In genomic region chr15:34365073-34365825, GRCh38 we compare ENCODE assay signal across 9 cellular contexts. TPM values are rescaled to one million over a fixed set of nuclear protein-coding genes. Genes with fewer than 3 reads are reported as not detected.
DNase-seq lines count a peak whose midpoint lies in the region; ATAC-seq and TF ChIP-seq lines count a peak whose summit lies in the region.
"Had no signal": no experiment of that assay in that cellular context is flagged by ENCODE, and none has a peak within 500 bp of the region (broad histone marks: within the 10 kb centered on the region; RNA-seq: fewer than 3 reads in every experiment).

No MANE protein-coding gene starts in this region.

- H3K27ac ChIP-seq in ovary, result no peak overlapping the region

- H3K9me3 Mint-ChIP-seq in glutamatergic neuron (ENCODE audit: unreplicated experiment), result peaks cover 6% of the 10 kb centered on the region
- H3K9me3 Mint-ChIP-seq in stimulated activated naive CD8-positive, alpha-beta T cell treated with anti-CD3 and anti-CD28 coated beads, Interleukin-15, amount 100 ng/mL, for 72 hours, result no peaks in the 10 kb centered on the region

- peaks cover 6% of the 10 kb centered on the region for H3K27me3 Mint-ChIP-seq in glutamatergic neuron (ENCODE audit: unreplicated experiment)
- H3K27me3 Mint-ChIP-seq in stimulated activated naive CD8-positive, alpha-beta T cell treated with anti-CD3 and anti-CD28 coated beads, Interleukin-15, amount 100 ng/mL, for 72 hours, result no peaks in the 10 kb centered on the region

- no peak overlapping the region for H3K4me3 ChIP-seq in ovary

- H3K9me3 ChIP-seq in ovary, result no peaks in the 10 kb centered on the region

- H3K27ac Mint-ChIP-seq in glutamatergic neuron (ENCODE audit: unreplicated experiment), result peak overlapping the region; percentile 64
- no peak overlapping the region for H3K27ac Mint-ChIP-seq in stimulated activated naive CD8-positive, alpha-beta T cell treated with anti-CD3 and anti-CD28 coated beads, Interleukin-15, amount 100 ng/mL, for 72 hours

- H3K36me3 ChIP-seq in ovary, result no peaks in the 10 kb centered on the region

- H3K4me1 ChIP-seq in ovary (ENCODE audit: insufficient read depth), result no peaks in the 10 kb centered on the region

- peak overlapping the region; percentile 96 for H3K4me3 Mint-ChIP-seq in glutamatergic neuron (ENCODE audit: unreplicated experiment)
- H3K4me3 Mint-ChIP-seq in stimulated activated naive CD8-positive, alpha-beta T cell treated with anti-CD3 and anti-CD28 coated beads, Interleukin-15, amount 100 ng/mL, for 72 hours, result peak overlapping the region; percentile 95 to 98

- DNase-seq in activated effector memory CD4-positive, alpha-beta T cell treated with Interleukin-2 at 50 U/mL for 16 hours, result peak; percentile 13
- no peak for DNase-seq in activated effector memory CD4-positive, alpha-beta T cell treated with anti-CD3 and anti-CD28 coated beads, Interleukin-2, amount 50 U/mL, for 16 hours
- DNase-seq in activated CD4-positive, alpha-beta T cell treated with anti-CD3 and anti-CD28 coated beads, Interleukin-2, amount 50 U/mL, for 1 hour, result peak; percentile 3
- DNase-seq in glutamatergic neuron (no peak), inferior parietal cortex (ENCODE audit: extremely low spot score) (no peak), ovary (no peak), NCI-H526 treated with DMSO at 0.1 percent for 48 hours (lab: John Stamatoyannopoulos, UW) (no peak)
- DNase-seq in stimulated activated naive CD8-positive, alpha-beta T cell treated with anti-CD3 and anti-CD28 coated beads, Interleukin-15, amount 100 ng/mL, for 72 hours, result no peak

- H3K27me3 ChIP-seq in ovary, result no peaks in the 10 kb centered on the region

- TF ChIP-seq CTCF in glutamatergic neuron (IDR thresholded peaks at IDR 0.05; ENCODE audit: partially characterized antibody, unreplicated experiment) (no peak), ovary (IDR thresholded peaks at IDR 0.05) (no peak)

- intact Hi-C loops in ovary (cut with DNase I), result loop anchor here in 1 of 4 donors (10.0 kb wide), 1 partner anchor 130 kb away; no protein-coding TSS in a partner anchor

- peaks cover 6% of the 10 kb centered on the region for H3K36me3 Mint-ChIP-seq in glutamatergic neuron (ENCODE audit: unreplicated experiment)

- H3K4me1 Mint-ChIP-seq in glutamatergic neuron (ENCODE audit: low read depth, unreplicated experiment), result peaks cover 8% of the 10 kb centered on the region
- H3K4me1 Mint-ChIP-seq in stimulated activated naive CD8-positive, alpha-beta T cell treated with anti-CD3 and anti-CD28 coated beads, Interleukin-15, amount 100 ng/mL, for 72 hours, result peaks cover 45% of the 10 kb centered on the region

- TF ChIP-seq POLR2A in ovary (IDR thresholded peaks at IDR 0.05), result no peak

- ATAC-seq in stimulated activated naive CD8-positive, alpha-beta T cell treated with anti-CD3 and anti-CD28 coated beads, Interleukin-15, amount 100 ng/mL, for 72 hours, result no peak

- WGBS in ovary, 3 donors, result 83 to 87% (median 85%) methylated on average over 16 of the region's 16 CpGs

- no peak for TF ChIP-seq EP300 in ovary (IDR thresholded peaks at IDR 0.05)

RNA-seq across cellular contexts. Expression of gene LPCAT4, which starts 1.7 kb away (rescaled TPM):
- 107 TPM for total RNA-seq in glutamatergic neuron (ENCODE audit: unreplicated experiment)
- total RNA-seq in ovary, result 10 to 100 TPM in 6 of 7 donors, 1 to 10 TPM in 1; 8.9 to 44.3 (median 34.4) TPM
- polyA plus RNA-seq in ovary, result 10 to 100 TPM; 15.9 to 22.6 TPM

RNA-seq across cellular contexts. Expression of gene NUTM1, which starts 22.1 kb away (rescaled TPM):
- total RNA-seq in glutamatergic neuron (ENCODE audit: unreplicated experiment) (not detected), ovary (not detected)
- not detected for polyA plus RNA-seq in ovary
- total RNA-seq: HT1080 had no signal

RNA-seq across cellular contexts. Expression of gene NOP10, which starts 22.3 kb away (rescaled TPM):
- total RNA-seq in glutamatergic neuron (ENCODE audit: unreplicated experiment) (137 TPM), ovary (100 to 1,000 TPM in 1 of 7 donors, 10 to 100 TPM in 6; 46.5 to 117 (median 53.0) TPM)
- 100 to 1,000 TPM in 1 of 2 donors, 10 to 100 TPM in 1; 96.5 to 189 TPM for polyA plus RNA-seq in ovary

RNA-seq across cellular contexts. Expression of gene SLC12A6, which starts 27.7 kb away (rescaled TPM):
- total RNA-seq in glutamatergic neuron (ENCODE audit: unreplicated experiment) (43.3 TPM), ovary (10 to 100 TPM in 5 of 7 donors, 1 to 10 TPM in 2; 7.1 to 13.2 (median 11.4) TPM)
- 10 to 100 TPM in 1 of 2 donors, 1 to 10 TPM in 1; 6.9 to 19.7 TPM for polyA plus RNA-seq in ovary

Comparison
In these comparisons a context has a peak if more than half of its experiments do, and no peak if none do; other contexts are left out.
1. DNase-seq: peak in activated effector memory CD4-positive, alpha-beta T cell treated with Interleukin-2 at 50 U/mL for 16 hours (single experiment) and activated CD4-positive, alpha-beta T cell treated with anti-CD3 and anti-CD28 coated beads, Interleukin-2, amount 50 U/mL, for 1 hour (single experiment); none in activated effector memory CD4-positive, alpha-beta T cell treated with anti-CD3 and anti-CD28 coated beads, Interleukin-2, amount 50 U/mL, for 16 hours (single experiment), glutamatergic neuron (single experiment), stimulated activated naive CD8-positive, alpha-beta T cell treated with anti-CD3 and anti-CD28 coated beads, Interleukin-15, amount 100 ng/mL, for 72 hours (0 of 2), inferior parietal cortex (single experiment), ovary (0 of 5) and NCI-H526 treated with DMSO at 0.1 percent for 48 hours (single experiment).